8 cellular contexts compared by ENCODE assay signal in genomic region chr9:103789686-103790085, GRCh38.
DNase-seq lines count a peak whose midpoint lies in the region; ATAC-seq and TF ChIP-seq lines count a peak whose summit lies in the region.
"Had no signal": no experiment of that assay in that cellular context is flagged by ENCODE, and none has a peak within 500 bp of the region (broad histone marks: within the 10 kb centered on the region; RNA-seq: fewer than 3 reads in every experiment).

No MANE protein-coding gene starts in this region.

- DNase-seq in Kasumi-1 (lab: John Stamatoyannopoulos, UW) (peak; percentile 50 to 63), fibroblast of pulmonary artery (ENCODE audit: low read depth) (peak; percentile 21), amniotic stem cell (lab: John Stamatoyannopoulos, UW) (no peak), COLO668 (lab: John Stamatoyannopoulos, UW; ENCODE audit: unreplicated experiment) (no peak), mesenteric fat pad (ENCODE audit: low spot score) (no peak)

- peak; percentile 36 for TF ChIP-seq CTCF in fibroblast of pulmonary artery (IDR thresholded peaks at IDR 0.05; ENCODE audit: low read length, missing control alignments)

- ATAC-seq in GM18519 (IDR thresholded peaks at IDR 0.05; ENCODE audit: low FRiP score, unreplicated experiment): peak; percentile 99
- peak; percentile 83 for ATAC-seq in GM21825 (IDR thresholded peaks at IDR 0.05; ENCODE audit: unreplicated experiment)

- no peak overlapping the region for H3K4me3 ChIP-seq in fibroblast of pulmonary artery (replicated peaks; ENCODE audit: low read depth, low read length)
- H3K4me3 ChIP-seq: lung had no signal

Comparison
In these comparisons a context has a peak if more than half of its experiments do, and no peak if none do; other contexts are left out.
1. DNase-seq: peak in Kasumi-1 (2 of 2) and fibroblast of pulmonary artery (single experiment); none in amniotic stem cell (single experiment), COLO668 (single experiment) and mesenteric fat pad (single experiment).